22 cellular contexts compared by ENCODE assay signal in the genomic region with DNA sequence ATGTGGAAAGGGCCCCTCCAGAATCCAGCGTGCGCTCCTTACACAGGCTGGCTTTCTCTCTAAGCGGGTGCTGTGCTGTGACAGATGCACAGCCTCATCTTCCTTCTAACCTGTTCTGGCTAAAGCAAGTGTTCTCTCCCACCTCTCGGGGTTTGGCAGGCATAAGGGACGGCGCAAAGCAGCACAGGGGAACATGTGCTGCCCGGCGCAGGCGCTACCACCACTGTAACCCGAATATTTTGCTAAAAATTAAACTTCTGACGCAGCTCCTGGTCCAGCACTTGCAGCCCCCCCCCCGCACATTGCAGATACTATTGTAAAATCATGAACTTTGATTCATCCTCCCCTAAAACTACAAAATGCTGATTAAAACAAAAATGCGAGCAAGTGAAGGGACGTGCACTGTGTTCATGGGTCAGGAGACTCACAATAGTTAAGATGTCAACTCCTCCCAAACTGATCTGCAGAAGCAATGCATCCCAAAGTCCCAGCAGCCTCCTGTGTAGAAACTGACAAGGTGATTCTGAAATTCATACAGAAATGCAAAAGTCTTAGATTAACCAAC.
"Had no signal": no experiment of that assay in that cellular context is flagged by ENCODE, and none has a peak within 500 bp of the region (broad histone marks: within the 10 kb centered on the region; RNA-seq: fewer than 3 reads in every experiment).

No MANE protein-coding gene starts in this region.

- H3K4me2 ChIP-seq: hepatocyte had no signal

- H2AFZ ChIP-seq: hepatocyte had no signal

- FAIRE-seq: keratinocyte, pancreas had no signal

- DNase-seq: activated B cell treated with CpG ODN at 0.5 μM for 24 hours; activated CD4-positive, alpha-beta memory T cell treated with anti-CD3 and anti-CD28 coated beads for 36 hours; activated CD4-positive, alpha-beta T cell treated with anti-CD3 and anti-CD28 coated beads for 4 hours; activated T-cell treated with anti-CD3 and anti-CD28 coated beads for 4 hours; dermis blood vessel endothelial cell; effector memory CD8-positive, alpha-beta T cell; foreskin fibroblast; mesendoderm; naive thymus-derived CD4-positive, alpha-beta T cell; pancreas; stimulated activated CD4-positive, alpha-beta T cell treated with anti-CD3 and anti-CD28 coated beads, Interleukin-4, amount 100 ng/mL, for 24 hours; stimulated activated naive B cell treated with anti-CD40 and anti-IgM and Interleukin-4, amounts not matched to agents 10 μg/mL and 1 μg/mL and 100 μg/mL, for 72 hours; T-helper 2 cell; upper lobe of right lung had no signal

- H3K27ac ChIP-seq: cardiac muscle cell, epithelial cell of prostate, hepatocyte, pancreas, thoracic aorta, upper lobe of right lung had no signal

- ATAC-seq: effector memory CD8-positive, alpha-beta T cell; naive thymus-derived CD4-positive, alpha-beta T cell; pancreas; stimulated activated naive B cell treated with anti-CD40 and anti-IgM and Interleukin-4, amounts not matched to agents 10 μg/mL and 1 μg/mL and 100 μg/mL, for 72 hours; upper lobe of right lung had no signal

- H3K4me3 Mint-ChIP-seq: activated B cell treated with CpG ODN at 0.5 μM for 24 hours; activated CD4-positive, alpha-beta memory T cell treated with anti-CD3 and anti-CD28 coated beads for 36 hours; activated naive CD8-positive, alpha-beta T cell; activated T-helper 1 cell treated with anti-CD3 and anti-CD28 coated beads, Interleukin-12 subunit alpha, Interleukin-12 subunit beta, Interleukin-2, Interleukin-4 antibody, amounts not matched to agents 30 ng/mL and 10 ng/mL and 1 ng/mL, durations not matched to agents 14 hours and 24 hours and 36 hours; effector memory CD8-positive, alpha-beta T cell; naive thymus-derived CD4-positive, alpha-beta T cell; stimulated activated naive B cell treated with anti-CD40 and anti-IgM and Interleukin-4, amounts not matched to agents 10 μg/mL and 1 μg/mL and 100 μg/mL, for 72 hours had no signal

- H3K9me3 Mint-ChIP-seq: activated B cell treated with CpG ODN at 0.5 μM for 24 hours; activated CD4-positive, alpha-beta memory T cell treated with anti-CD3 and anti-CD28 coated beads for 36 hours; activated T-helper 1 cell treated with anti-CD3 and anti-CD28 coated beads, Interleukin-12 subunit alpha, Interleukin-12 subunit beta, Interleukin-2, Interleukin-4 antibody, amounts not matched to agents 30 ng/mL and 10 ng/mL and 1 ng/mL, durations not matched to agents 14 hours and 24 hours and 36 hours; effector memory CD8-positive, alpha-beta T cell; naive thymus-derived CD4-positive, alpha-beta T cell had no signal

- H3K27me3 ChIP-seq: cardiac muscle cell, hepatocyte, pancreas, right lobe of liver, upper lobe of right lung had no signal

- H3K36me3 Mint-ChIP-seq: activated CD4-positive, alpha-beta memory T cell treated with anti-CD3 and anti-CD28 coated beads for 36 hours; activated naive CD8-positive, alpha-beta T cell had no signal

- H3K9me3 ChIP-seq: pancreas, right lobe of liver, thoracic aorta, upper lobe of right lung had no signal

- H3K4me3 ChIP-seq: cardiac muscle cell, hepatocyte, pancreas, right lobe of liver, thoracic aorta, upper lobe of right lung had no signal

- H3K27me3 Mint-ChIP-seq: activated B cell treated with CpG ODN at 0.5 μM for 24 hours; activated CD4-positive, alpha-beta memory T cell treated with anti-CD3 and anti-CD28 coated beads for 36 hours; activated naive CD8-positive, alpha-beta T cell; effector memory CD8-positive, alpha-beta T cell; naive thymus-derived CD4-positive, alpha-beta T cell; stimulated activated naive B cell treated with anti-CD40 and anti-IgM and Interleukin-4, amounts not matched to agents 10 μg/mL and 1 μg/mL and 100 μg/mL, for 72 hours had no signal

- H3K27ac Mint-ChIP-seq: activated B cell treated with CpG ODN at 0.5 μM for 24 hours; activated CD4-positive, alpha-beta memory T cell treated with anti-CD3 and anti-CD28 coated beads for 36 hours; activated naive CD8-positive, alpha-beta T cell; activated T-helper 1 cell treated with anti-CD3 and anti-CD28 coated beads, Interleukin-12 subunit alpha, Interleukin-12 subunit beta, Interleukin-2, Interleukin-4 antibody, amounts not matched to agents 30 ng/mL and 10 ng/mL and 1 ng/mL, durations not matched to agents 14 hours and 24 hours and 36 hours; stimulated activated naive B cell treated with anti-CD40 and anti-IgM and Interleukin-4, amounts not matched to agents 10 μg/mL and 1 μg/mL and 100 μg/mL, for 72 hours had no signal

- H3K36me3 ChIP-seq: cardiac muscle cell, pancreas, right lobe of liver, thoracic aorta, upper lobe of right lung had no signal
